15 cellular contexts compared by ENCODE assay signal in genomic region chr15:68429691-68430470, GRCh38. TPM values are rescaled to one million over a fixed set of nuclear protein-coding genes. Genes with fewer than 3 reads are reported as not detected.
DNase-seq lines count a peak whose midpoint lies in the region; ATAC-seq, FAIRE-seq and TF ChIP-seq lines count a peak whose summit lies in the region.
"Had no signal": no experiment of that assay in that cellular context is flagged by ENCODE, and none has a peak within 500 bp of the region (broad histone marks: within the 10 kb centered on the region; RNA-seq: fewer than 3 reads in every experiment).

No MANE protein-coding gene starts in this region.

- H2BK5ac ChIP-seq in IMR-90 (ENCODE audit: low read depth, low read length, poor library complexity, severe bottlenecking): no peak overlapping the region

- dilution Hi-C loops in IMR-90 (cut with HindIII; ENCODE audit: low sequenced_read_pairs, unreplicated experiment): no loop called here

- no peak overlapping the region; the same call in 2 of the 3 replicates for H2BK15ac ChIP-seq in IMR-90 (ENCODE audit: low read depth, low read length)

- peak overlapping the region; percentile 44 for H3K23ac ChIP-seq in IMR-90 (ENCODE audit: low read depth, low read length)

- no peak overlapping the region for H2AK9ac ChIP-seq in IMR-90 (replicated peaks; ENCODE audit: low read depth, low read length, poor library complexity)

- H3K36me3 ChIP-seq in IMR-90 (ENCODE audit: control insufficient read depth, insufficient read depth, low read length) (no peaks in the 10 kb centered on the region), brain microvascular endothelial cell (replicated peaks) (peaks cover 12% of the 10 kb centered on the region), kidney (ENCODE audit: control insufficient read depth in 1 of 2, insufficient read depth in 2 of 2, low read length in 2 of 2) (no peaks in the 10 kb centered on the region)
- H3K36me3 ChIP-seq: left lung, stomach had no signal

- no peak overlapping the region for H2BK20ac ChIP-seq in IMR-90 (ENCODE audit: low read depth, low read length)

- POLR2A ChIA-PET in IMR-90 (lab: Charles Lee; ENCODE audit: unreplicated experiment): no interaction called here

- FAIRE-seq in kidney (lab: Jason Lieb, UNC): no peak
- FAIRE-seq in RCC 7860 (lab: Jason Lieb, UNC): no peak
- FAIRE-seq in H54 (lab: Jason Lieb, UNC): no peak

- peaks cover 27% of the 10 kb centered on the region; the same call in 1 of the 2 replicates for H4K20me1 ChIP-seq in IMR-90 (ENCODE audit: insufficient read depth, low read length)

- in situ Hi-C loops in IMR-90 (cut with MboI; ENCODE audit: low sequenced_read_pairs): no loop called here
- in situ Hi-C loops in brain microvascular endothelial cell (cut with HindIII; ENCODE audit: low pct_ligation_motif_present, low sequenced_read_pairs): no loop called here

- H3K79me1 ChIP-seq in IMR-90 (ENCODE audit: low read depth in 1 of 2, low read length in 2 of 2): peaks cover 4 to 54% of the 10 kb centered on the region in 2 experiments; a peak in 3 of 4 replicates

- no TSS peak for BruUV-seq in IMR-90 (replicated peaks; lab: Mats Ljungman, UMichigan)

- H3K4me1 ChIP-seq in IMR-90 (ENCODE audit: control insufficient read depth, insufficient read depth, low read length): peaks cover 15% of the 10 kb centered on the region
- peaks cover 0 to 7% of the 10 kb centered on the region in 2 donors for H3K4me1 ChIP-seq in kidney (ENCODE audit: control insufficient read depth in 1 of 2, insufficient read depth in 1 of 2, low read depth in 1 of 2, low read length in 2 of 2)

- peak overlapping the region; percentile 8; the same call in 1 of the 2 replicates for H3K4ac ChIP-seq in IMR-90 (ENCODE audit: low read depth, low read length)

- no peaks in the 10 kb centered on the region for H3K9me3 ChIP-seq in IMR-90 (ENCODE audit: control insufficient read depth, insufficient read depth, low read length)
- H3K9me3 ChIP-seq in kidney (ENCODE audit: control insufficient read depth in 1 of 2, low read length in 2 of 2): no peaks in the 10 kb centered on the region
- H3K9me3 ChIP-seq: left lung, stomach had no signal

- H4K5ac ChIP-seq in IMR-90 (ENCODE audit: low read depth, low read length): no peak overlapping the region

- no peak for TF ChIP-seq RAD21 in IMR-90 (IDR thresholded peaks at IDR 0.05; ENCODE audit: low read length)

- H2AK5ac ChIP-seq in IMR-90 (ENCODE audit: low read depth, low read length): peak overlapping the region; percentile 17; the same call in 1 of the 2 replicates

- H3K4me3 ChIP-seq in IMR-90 (ENCODE audit: insufficient read depth, low read depth, low read length) (no peak overlapping the region), brain microvascular endothelial cell (ENCODE audit: low read depth, low read length) (peak overlapping the region; percentile 83), kidney (ENCODE audit: low read length in 2 of 2) (peak overlapping the region in 1 of 2 donors; percentile 21)
- H3K4me3 ChIP-seq: left lung had no signal

- peaks cover 26% of the 10 kb centered on the region for H3K27me3 ChIP-seq in IMR-90 (ENCODE audit: control insufficient read depth, insufficient read depth, low read length)
- no peaks in the 10 kb centered on the region for H3K27me3 ChIP-seq in brain microvascular endothelial cell (replicated peaks)

- peak overlapping the region; percentile 89; the same call in 1 of the 2 replicates for H3K4me2 ChIP-seq in IMR-90 (ENCODE audit: low read depth, low read length)

- H2AFZ ChIP-seq in IMR-90 (replicated peaks; ENCODE audit: low read length, poor library complexity): no peak overlapping the region

- 76% methylated on average over 3 of the region's 5 CpGs; no CpG with 5 or more reads in 1 of the 2 experiments for WGBS in IMR-90 (ENCODE audit: extremely low coverage in 2 of 2, insufficient read length in 1 of 2), 2 experiments

- peaks cover 17% of the 10 kb centered on the region for H3K9me1 ChIP-seq in IMR-90 (ENCODE audit: insufficient read depth, low read length)

- no peak overlapping the region for H3K56ac ChIP-seq in IMR-90 (ENCODE audit: extremely low read depth, insufficient read depth, low read length)

- H3K27ac ChIP-seq in IMR-90 (ENCODE audit: insufficient read depth, low read length) (no peak overlapping the region), brain microvascular endothelial cell (peak overlapping the region; percentile 58), kidney (ENCODE audit: low read depth in 2 of 2, low read length in 2 of 2) (no peak overlapping the region)
- H3K27ac ChIP-seq: dorsolateral prefrontal cortex, left lung, SK-N-MC had no signal

- intact Hi-C loops in IMR-90 (cut with micrococcal nuclease): loop anchor here (5.0 kb wide), 1 partner anchor 123 kb away; no protein-coding TSS in a partner anchor
- intact Hi-C loops in kidney (cut with DNase I): no loop called here

- TF ChIP-seq CTCF in IMR-90 (conservative IDR thresholded peaks at IDR 0.05; ENCODE audit: low read depth, low read length) (no peak), brain microvascular endothelial cell (IDR thresholded peaks at IDR 0.05; ENCODE audit: low read depth, low read length, missing control alignments) (no peak), kidney (IDR thresholded peaks at IDR 0.05; ENCODE audit: borderline replicate concordance, extremely low read depth, insufficient read depth) (no peak)

- CTCF ChIA-PET in IMR-90 (lab: Yijun Ruan, JAX): no interaction called here

- no peak for DNase-seq in IMR-90
- DNase-seq in brain microvascular endothelial cell: no peak
- DNase-seq in kidney: peak; percentile 18
- DNase-seq in ureter (ENCODE audit: low spot score): peak; percentile 10
- DNase-seq in occipital lobe (lab: John Stamatoyannopoulos, UW): no peak
- DNase-seq in RCC 7860 (ENCODE audit: low spot score): no peak
- no peak for DNase-seq in H54 (ENCODE audit: insufficient read length, low spot score)
- DNase-seq: activated CD4-positive, alpha-beta memory T cell treated with anti-CD3 and anti-CD28 coated beads, Interleukin-2, amount 10 ng/mL, durations not matched to agents 7 days and 5 days; CD4-positive, alpha-beta memory T cell; dorsolateral prefrontal cortex; left lung; NCI-H187 treated with DMSO at 0.1 percent for 48 hours; NCI-H510A; stomach had no signal

- H3K9ac ChIP-seq in IMR-90 (ENCODE audit: low read depth, low read length) (no peak overlapping the region), kidney (ENCODE audit: low read length in 2 of 2) (no peak overlapping the region)

- no peak overlapping the region; a peak in 1 of 4 replicates for H4K8ac ChIP-seq in IMR-90 (ENCODE audit: low read depth in 2 of 2, low read length in 2 of 2)

- H3K18ac ChIP-seq in IMR-90 (ENCODE audit: low read depth, low read length): no peak overlapping the region

- no peak overlapping the region for H2BK120ac ChIP-seq in IMR-90 (ENCODE audit: low read depth, low read length)

- TF ChIP-seq POLR2A in IMR-90 (IDR thresholded peaks at IDR 0.05; ENCODE audit: low read depth, low read length) (no peak), H54 (IDR thresholded peaks at IDR 0.05; ENCODE audit: low read depth, low read length) (no peak)

- peak overlapping the region; percentile 43 for H3K14ac ChIP-seq in IMR-90 (replicated peaks; ENCODE audit: low read depth, low read length)

- no peak overlapping the region; the same call in 1 of the 2 replicates for H4K91ac ChIP-seq in IMR-90 (ENCODE audit: insufficient read depth, low read depth, low read length)

- ATAC-seq in IMR-90 (ENCODE audit: low read depth): no peak

TF ChIP-seq in IMR-90, 13 proteins besides CTCF, POLR2A, EP300 and RAD21:
- TF ChIP-seq, protein P1, sequence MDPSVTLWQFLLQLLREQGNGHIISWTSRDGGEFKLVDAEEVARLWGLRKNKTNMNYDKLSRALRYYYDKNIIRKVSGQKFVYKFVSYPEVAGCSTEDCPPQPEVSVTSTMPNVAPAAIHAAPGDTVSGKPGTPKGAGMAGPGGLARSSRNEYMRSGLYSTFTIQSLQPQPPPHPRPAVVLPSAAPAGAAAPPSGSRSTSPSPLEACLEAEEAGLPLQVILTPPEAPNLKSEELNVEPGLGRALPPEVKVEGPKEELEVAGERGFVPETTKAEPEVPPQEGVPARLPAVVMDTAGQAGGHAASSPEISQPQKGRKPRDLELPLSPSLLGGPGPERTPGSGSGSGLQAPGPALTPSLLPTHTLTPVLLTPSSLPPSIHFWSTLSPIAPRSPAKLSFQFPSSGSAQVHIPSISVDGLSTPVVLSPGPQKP (IDR thresholded peaks at IDR 0.05; ENCODE audit: borderline replicate concordance, low read depth, low read length): no peak
- TF ChIP-seq MAZ (IDR thresholded peaks at IDR 0.05; ENCODE audit: borderline replicate concordance, low read depth, low read length): no peak
- TF ChIP-seq NFE2L2 (IDR thresholded peaks at IDR 0.05; ENCODE audit: low read depth, low read length): no peak
- no peak for TF ChIP-seq RCOR1 (IDR thresholded peaks at IDR 0.05; ENCODE audit: insufficient replicate concordance, low read length)
- TF ChIP-seq BHLHE40 (IDR thresholded peaks at IDR 0.05; ENCODE audit: low read depth, low read length): no peak
- no peak for TF ChIP-seq CHD1 (IDR thresholded peaks at IDR 0.05; ENCODE audit: low read depth, low read length)
- no peak for TF ChIP-seq FOS (IDR thresholded peaks at IDR 0.05; ENCODE audit: low read depth, low read length)
- no peak for TF ChIP-seq SMC3 (IDR thresholded peaks at IDR 0.05; ENCODE audit: low read depth, low read length)
- no peak for TF ChIP-seq RFX5 (IDR thresholded peaks at IDR 0.05; ENCODE audit: low read depth, low read length)
- no peak for TF ChIP-seq USF2 (IDR thresholded peaks at IDR 0.05; ENCODE audit: low read depth, low read length)
- TF ChIP-seq CEBPB (IDR thresholded peaks at IDR 0.05; ENCODE audit: low read depth, low read length): no peak
- no peak for TF ChIP-seq MAFK (IDR thresholded peaks at IDR 0.05; ENCODE audit: low read depth, low read length)

RNA-seq across cellular contexts. Expression of gene ITGA11, which starts 2.1 kb away (rescaled TPM):
- total RNA-seq in IMR-90 (2012; rRNA removed): 2.5 and 4.1 TPM in 2 replicates
- 5.6 and 6.6 TPM in 2 replicates for polyA plus RNA-seq in IMR-90 (2012; rRNA removed)
- polyA plus RNA-seq in IMR-90 (2012; cell fraction: cytosol; rRNA removed): 3.0 and 5.8 TPM in 2 replicates
- polyA plus RNA-seq in IMR-90 (2012; cell fraction: nucleus; rRNA removed; ENCODE audit: low replicate concordance): 6.2 and 6.6 TPM in 2 replicates
- total RNA-seq in kidney: 11.1 TPM
- polyA plus RNA-seq in kidney (ENCODE audit: insufficient read depth, low read depth, low replicate concordance): 3.4 TPM
- total RNA-seq in ureter: 22.8 TPM
- 0.62 TPM for total RNA-seq in occipital lobe
- total RNA-seq: CD4-positive, alpha-beta memory T cell had no signal
- polyA plus RNA-seq: CD4-positive, alpha-beta memory T cell had no signal

Comparison
In these comparisons a context has a peak if more than half of its experiments do, and no peak if none do; other contexts are left out.
1. DNase-seq: peak in kidney (single experiment) and ureter (single experiment); none in IMR-90 (single experiment), brain microvascular endothelial cell (single experiment), occipital lobe (single experiment), RCC 7860 (single experiment) and H54 (single experiment).